ENCODE assay signal across 11 cellular contexts in genomic region chr15:85750807-85751730, GRCh38. TPM values are rescaled to one million over a fixed set of nuclear protein-coding genes. Genes with fewer than 3 reads are reported as not detected.
DNase-seq lines count a peak whose midpoint lies in the region; ATAC-seq lines count a peak whose summit lies in the region.
"Had no signal": no experiment of that assay in that cellular context is flagged by ENCODE, and none has a peak within 500 bp of the region (broad histone marks: within the 10 kb centered on the region; RNA-seq: fewer than 3 reads in every experiment).

No MANE protein-coding gene starts in this region.

- DNase-seq in H7: peak; percentile 92
- DNase-seq in retina: peak; percentile 60
- no peak for DNase-seq in stimulated activated CD8-positive, alpha-beta memory T cell treated with anti-CD3 and anti-CD28 coated beads, Interleukin-4, amount 100 ng/mL, for 48 hours
- DNase-seq in NCI-H510A treated with DMSO at 0.1 percent for 48 hours (lab: John Stamatoyannopoulos, UW): no peak
- DNase-seq in islet precursor cell: no peak
- DNase-seq: dermis blood vessel endothelial cell, T1000 had no signal

- ATAC-seq in HG02642 (IDR thresholded peaks at IDR 0.05; ENCODE audit: poor library complexity, unreplicated experiment): no peak

- H3K4me3 ChIP-seq in H7 (ENCODE audit: insufficient read depth, low read depth, low read length) (no peak overlapping the region), iPS-20b (ENCODE audit: low read length) (peak overlapping the region; percentile 56; the same call in 1 of the 2 replicates)

- peak overlapping the region; percentile 79; the same call in 1 of the 2 replicates for H3K9ac ChIP-seq in iPS-20b (ENCODE audit: low read depth, low read length)
- H3K9ac ChIP-seq: parathyroid adenoma had no signal

- peaks cover 41% of the 10 kb centered on the region; the same call in 1 of the 2 replicates for H3K4me1 ChIP-seq in iPS-20b (ENCODE audit: insufficient read depth, low read length)
- H3K4me1 ChIP-seq: parathyroid adenoma had no signal

- no peaks in the 10 kb centered on the region for H3K9me3 ChIP-seq in iPS-20b (ENCODE audit: insufficient read depth, low read depth, low read length)

- peaks cover 1% of the 10 kb centered on the region; the same call in 1 of the 2 replicates for H3K36me3 ChIP-seq in H7 (replicated peaks; ENCODE audit: control insufficient read depth, insufficient read depth, low read length)
- peaks cover 35% of the 10 kb centered on the region for H3K36me3 ChIP-seq in iPS-20b (ENCODE audit: insufficient read depth, low read depth, low read length)

- H3K27me3 ChIP-seq in H7 (ENCODE audit: control insufficient read depth, insufficient read depth, low read length): no peaks in the 10 kb centered on the region
- no peaks in the 10 kb centered on the region for H3K27me3 ChIP-seq in iPS-20b (ENCODE audit: insufficient read depth, low read length)

- H3K27ac ChIP-seq in angular gyrus (ENCODE audit: low read depth, low read length) (peak overlapping the region; percentile 51), iPS-20b (ENCODE audit: low read length) (peak overlapping the region; percentile 61)
- H3K27ac ChIP-seq: parathyroid adenoma had no signal

RNA-seq across cellular contexts. Expression of gene KLHL25, which starts 43.7 kb away (rescaled TPM):
- 15.8 and 20.8 TPM in 2 replicates for total RNA-seq in H7 (2014; rRNA removed; shearing (Covaris generic))

Comparison
In these comparisons a context has a peak if more than half of its experiments do, and no peak if none do; other contexts are left out.
1. DNase-seq: peak in H7 (single experiment) and retina (single experiment); none in stimulated activated CD8-positive, alpha-beta memory T cell treated with anti-CD3 and anti-CD28 coated beads, Interleukin-4, amount 100 ng/mL, for 48 hours (single experiment), NCI-H510A treated with DMSO at 0.1 percent for 48 hours (single experiment) and islet precursor cell (single experiment).